Comparison of ENCODE assay signal across 1 cellular context in genomic region chr14:105281354-105282097, GRCh38.
A peak's percentile ranks its signal among the peaks of the same experiment; 100 is the strongest.
TF ChIP-seq lines count a peak whose summit lies in the region.

No MANE protein-coding gene starts in this region.

TF ChIP-seq in HEK293, 187 proteins besides CTCF, POLR2A, EP300 and RAD21 (continued from another document):
- TF ChIP-seq ZNF654 (tag by site-specific recombination; IDR thresholded peaks at IDR 0.05; ENCODE audit: low read depth) (peak; percentile 94), SCRT1 (tag by site-specific recombination; IDR thresholded peaks at IDR 0.05; ENCODE audit: borderline replicate concordance) (no peak), ZNF223 (tag by site-specific recombination; IDR thresholded peaks at IDR 0.05) (no peak), ZNF37A (tag by site-specific recombination; IDR thresholded peaks at IDR 0.05) (no peak), ZNF473 (tag by site-specific recombination; IDR thresholded peaks at IDR 0.05) (no peak), ZNF660 (tag by site-specific recombination; IDR thresholded peaks at IDR 0.05) (no peak), OVOL3 (tag by site-specific recombination; IDR thresholded peaks at IDR 0.05) (no peak)
